In the genomic region with DNA sequence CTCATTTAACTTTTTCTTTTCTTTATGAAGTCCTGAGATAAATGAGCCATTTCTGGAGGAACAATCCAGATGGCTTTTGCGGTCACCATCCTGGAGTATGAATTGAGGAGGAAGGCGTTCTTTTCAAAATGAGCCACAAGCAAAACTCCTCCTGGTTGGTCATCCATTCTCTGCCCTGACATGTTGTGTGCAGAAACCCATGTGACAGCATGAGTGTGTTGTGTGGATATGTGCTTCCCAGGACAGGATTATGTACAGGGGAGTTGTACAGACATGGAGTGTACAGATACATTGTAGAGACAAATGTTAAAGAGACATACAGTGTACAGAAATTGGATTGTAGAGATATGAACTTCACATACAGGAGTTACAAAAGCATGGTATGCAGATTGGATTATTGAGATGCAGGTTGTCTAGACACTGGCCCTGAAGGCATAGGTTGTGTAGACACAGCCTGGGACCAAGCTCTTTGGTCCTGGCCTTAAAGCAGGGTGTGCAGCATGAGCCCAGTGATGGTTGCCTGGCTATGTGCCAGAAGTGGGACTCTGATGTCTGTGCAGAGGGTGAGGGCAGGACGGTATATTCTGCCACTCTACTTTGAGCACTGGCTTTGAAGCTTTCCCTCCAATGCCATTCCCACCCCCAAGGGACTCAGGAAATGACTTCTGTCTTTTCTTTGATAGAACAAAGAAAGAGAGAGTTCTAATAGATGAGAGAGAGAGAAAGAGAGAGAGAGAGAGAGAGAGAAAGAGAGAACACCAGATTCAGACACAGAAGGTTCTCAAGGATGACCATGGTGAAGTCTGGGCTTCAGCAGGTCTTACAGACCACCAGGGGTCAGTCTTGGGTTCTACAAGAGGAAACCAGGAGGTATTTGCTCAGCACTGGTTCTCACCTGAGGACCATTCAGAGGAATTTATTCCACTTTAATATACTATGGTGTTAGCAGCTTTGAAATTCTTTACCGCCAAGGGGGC, we compare ENCODE assay signal across 8 cellular contexts.
DNase-seq lines count a peak whose midpoint lies in the region; ATAC-seq, FAIRE-seq and TF ChIP-seq lines count a peak whose summit lies in the region.

No MANE protein-coding gene starts in this region.

- ATAC-seq in GM19467 (IDR thresholded peaks at IDR 0.05; ENCODE audit: unreplicated experiment) (peak; percentile 66), HG03439 (IDR thresholded peaks at IDR 0.05; ENCODE audit: unreplicated experiment) (no peak)

- TF ChIP-seq CTCF in D721Med (IDR thresholded peaks at IDR 0.05; ENCODE audit: insufficient read depth, missing control alignments) (peak; percentile 71), foreskin fibroblast (IDR thresholded peaks at IDR 0.05; ENCODE audit: low read depth, low read length) (peak; percentile 59)

- DNase-seq in D721Med (ENCODE audit: insufficient read length, low spot score) (no peak), NCI-H2081 (lab: John Stamatoyannopoulos, UW) (peak; percentile 73 to 78), foreskin fibroblast (peak; percentile 14 to 57), non-pigmented ciliary epithelial cell (ENCODE audit: low read depth) (peak; percentile 31), occipital lobe (lab: John Stamatoyannopoulos, UW) (no peak)
- peak; percentile 19 for DNase-seq in activated CD4-positive, alpha-beta T cell treated with anti-CD3 and anti-CD28 coated beads, Interleukin-2, amount 50 U/mL, for 1 hour

- H3K4me3 ChIP-seq in foreskin fibroblast (ENCODE audit: low read depth in 1 of 2, low read length in 2 of 2), result no peak overlapping the region

- no peak for FAIRE-seq in D721Med (lab: Jason Lieb, UNC)

Comparison
In these comparisons a context has a peak if more than half of its experiments do, and no peak if none do; other contexts are left out.
1. DNase-seq: peak in NCI-H2081 (2 of 2), activated CD4-positive, alpha-beta T cell treated with anti-CD3 and anti-CD28 coated beads, Interleukin-2, amount 50 U/mL, for 1 hour (single experiment), foreskin fibroblast (2 of 2) and non-pigmented ciliary epithelial cell (single experiment); none in D721Med (single experiment) and occipital lobe (single experiment).